24 cellular contexts compared by ENCODE assay signal in the genomic region with DNA sequence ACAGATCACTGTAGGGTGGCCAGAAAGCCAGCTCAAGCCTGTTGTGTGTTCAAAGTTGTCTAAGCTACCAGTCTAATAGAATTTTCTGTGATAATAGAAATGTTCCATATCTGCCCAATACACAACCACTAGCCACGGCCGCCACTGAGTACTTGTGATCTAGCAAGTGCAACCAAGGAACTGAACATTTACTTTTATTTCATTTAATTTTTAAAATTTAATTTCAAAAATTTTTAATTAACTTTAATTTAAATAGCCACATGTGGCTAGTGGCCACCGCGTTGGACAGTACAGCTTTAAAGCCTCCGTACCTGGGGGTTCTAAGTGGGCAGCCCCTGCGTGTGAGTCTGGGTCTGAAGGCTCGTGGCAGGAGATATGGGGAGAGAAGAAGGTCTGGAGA.
DNase-seq lines count a peak whose midpoint lies in the region; ATAC-seq and TF ChIP-seq lines count a peak whose summit lies in the region.
"Had no signal": no experiment of that assay in that cellular context is flagged by ENCODE, and none has a peak within 500 bp of the region (broad histone marks: within the 10 kb centered on the region; RNA-seq: fewer than 3 reads in every experiment).

No MANE protein-coding gene starts in this region.

- TF ChIP-seq CTCF in heart right ventricle (IDR thresholded peaks at IDR 0.05) (no peak), right atrium auricular region (IDR thresholded peaks at IDR 0.05) (no peak), VCaP (conservative IDR thresholded peaks at IDR 0.05) (no peak), upper lobe of left lung (IDR thresholded peaks at IDR 0.05) (no peak)

- H3K27ac ChIP-seq in heart right ventricle (peak overlapping the region in 6 of 10 donors; percentile 1 to 69 (median 30)), right atrium auricular region (no peak overlapping the region), VCaP (peak overlapping the region; percentile 97), mucosa of rectum (ENCODE audit: low read depth in 2 of 2, low read length in 2 of 2) (peak overlapping the region; percentile 96 to 99), upper lobe of left lung (peak overlapping the region; percentile 3 to 62 (median 44))
- H3K27ac ChIP-seq: SJSA1, tibial artery had no signal

- ATAC-seq in heart right ventricle, result no peak
- no peak for ATAC-seq in upper lobe of left lung (ENCODE audit: low FRiP score in 2 of 2)
- ATAC-seq: activated CD4-positive, CD25-positive, alpha-beta regulatory T cell treated with anti-CD3 and anti-CD28 coated beads, Interleukin-2, amount 50 U/mL, for 24 hours; stimulated activated naive CD8-positive, alpha-beta T cell treated with anti-CD3 and anti-CD28 coated beads, Interleukin-15, Interleukin-2, amounts not matched to agents 100 U/mL and 50 U/mL, for 24 hours; T-cell had no signal

- H3K4me3 ChIP-seq in heart right ventricle (no peak overlapping the region), right atrium auricular region (no peak overlapping the region), mucosa of rectum (ENCODE audit: low read length in 2 of 2) (peak overlapping the region in 1 of 2 donors; percentile 38), upper lobe of left lung (no peak overlapping the region)
- H3K4me3 ChIP-seq: BLaER1 treated with 17β-estradiol and CSF1 and Interleukin-3, amounts not matched to agents 10 nM and 100 nM; gastroesophageal sphincter; mucosa of descending colon; SJSA1; tibial artery had no signal

- H3K9me3 ChIP-seq in heart right ventricle (no peaks in the 10 kb centered on the region), right atrium auricular region (no peaks in the 10 kb centered on the region), mucosa of rectum (ENCODE audit: control insufficient read depth in 2 of 2, low read length in 2 of 2) (no peaks in the 10 kb centered on the region), upper lobe of left lung (no peaks in the 10 kb centered on the region)
- H3K9me3 ChIP-seq: BLaER1 treated with 17β-estradiol and CSF1 and Interleukin-3, amounts not matched to agents 10 nM and 100 nM; gastroesophageal sphincter; mucosa of descending colon; SJSA1; tibial artery had no signal

- H3K27me3 ChIP-seq in heart right ventricle, result no peaks in the 10 kb centered on the region
- no peaks in the 10 kb centered on the region for H3K27me3 ChIP-seq in right atrium auricular region
- H3K27me3 ChIP-seq in mucosa of rectum (ENCODE audit: control insufficient read depth in 2 of 2, insufficient read depth in 2 of 2, low read length in 2 of 2), result no peaks in the 10 kb centered on the region
- no peaks in the 10 kb centered on the region for H3K27me3 ChIP-seq in upper lobe of left lung
- H3K27me3 ChIP-seq: BLaER1 treated with 17β-estradiol and CSF1 and Interleukin-3, amounts not matched to agents 10 nM and 100 nM; gastroesophageal sphincter; SJSA1; tibial artery had no signal

- H3K4me1 ChIP-seq in heart right ventricle (peaks cover 0 to 41% (median 14%) of the 10 kb centered on the region in 9 donors), right atrium auricular region (peaks cover 0 to 18% of the 10 kb centered on the region in 2 donors), mucosa of rectum (ENCODE audit: control insufficient read depth in 2 of 2, insufficient read depth in 2 of 2, low read length in 2 of 2) (peaks cover 36 to 58% of the 10 kb centered on the region in 2 donors), upper lobe of left lung (peaks cover 6 to 42% (median 37%) of the 10 kb centered on the region in 4 donors)
- H3K4me1 ChIP-seq: tibial artery had no signal

- in situ Hi-C loops in G401 (cut with HindIII; ENCODE audit: low sequenced_read_pairs), result no loop called here

- 96 to 99% methylated on average over 7 of the region's 7 CpGs for WGBS in heart right ventricle, 2 donors
- WGBS in upper lobe of left lung, 2 donors, result 80 to 83% methylated on average over 7 of the region's 7 CpGs

- no peak for TF ChIP-seq EP300 in upper lobe of left lung (IDR thresholded peaks at IDR 0.05)

- peak overlapping the region; percentile 56 to 63 for H3K9ac ChIP-seq in mucosa of rectum (ENCODE audit: low read depth in 1 of 2, low read length in 2 of 2)
- H3K9ac ChIP-seq: BLaER1 treated with 17β-estradiol and CSF1 and Interleukin-3, amounts not matched to agents 10 nM and 100 nM had no signal

- no peak for TF ChIP-seq POLR2A in upper lobe of left lung (IDR thresholded peaks at IDR 0.05)

- no peak for DNase-seq in heart right ventricle
- no peak for DNase-seq in right atrium auricular region (ENCODE audit: low spot score)
- DNase-seq in upper lobe of left lung, result no peak
- DNase-seq in HT-29 (ENCODE audit: low spot score), result no peak
- DNase-seq in G401 (ENCODE audit: low spot score), result no peak
- no peak for DNase-seq in activated naive CD4-positive, alpha-beta T cell treated with anti-CD3 and anti-CD28 coated beads, Interleukin-2, amount 50 U/mL, for 16 hours
- DNase-seq: activated CD4-positive, alpha-beta T cell treated with anti-CD3 and anti-CD28 coated beads, Interleukin-2, amount 50 U/mL, for 48 hours; activated naive CD4-positive, alpha-beta T cell treated with anti-CD3 and anti-CD28 coated beads for 36 hours; anterior cingulate cortex; COR-L47; GDM1; H9; NCI-H1694 treated with DMSO at 0.1 percent for 48 hours; NCI-H524 treated with DMSO at 0.1 percent for 48 hours; stimulated activated naive CD8-positive, alpha-beta T cell treated with anti-CD3 and anti-CD28 coated beads, Interleukin-15, Interleukin-2, amounts not matched to agents 100 U/mL and 50 U/mL, for 24 hours; T-cell; tibial artery had no signal

- intact Hi-C loops in heart right ventricle (cut with DNase I), result no loop called here

- H3K36me3 ChIP-seq in heart right ventricle (peaks cover 0 to 26% (median 0%) of the 10 kb centered on the region in 9 donors), right atrium auricular region (no peaks in the 10 kb centered on the region), mucosa of rectum (ENCODE audit: control insufficient read depth in 2 of 2, insufficient read depth in 2 of 2, low read length in 2 of 2) (peaks cover 16% of the 10 kb centered on the region in 2 donors), upper lobe of left lung (peaks cover 0 to 5% (median 0%) of the 10 kb centered on the region in 4 donors)
- H3K36me3 ChIP-seq: SJSA1 had no signal

Comparison
In these comparisons a context has a peak if more than half of its experiments do, and no peak if none do; other contexts are left out.
1. H3K27ac ChIP-seq: peak in heart right ventricle (6 of 10), VCaP (single experiment), mucosa of rectum (2 of 2) and upper lobe of left lung (4 of 4); none in right atrium auricular region (0 of 2).